Comparison of ENCODE assay signal across 29 cellular contexts in the genomic region with DNA sequence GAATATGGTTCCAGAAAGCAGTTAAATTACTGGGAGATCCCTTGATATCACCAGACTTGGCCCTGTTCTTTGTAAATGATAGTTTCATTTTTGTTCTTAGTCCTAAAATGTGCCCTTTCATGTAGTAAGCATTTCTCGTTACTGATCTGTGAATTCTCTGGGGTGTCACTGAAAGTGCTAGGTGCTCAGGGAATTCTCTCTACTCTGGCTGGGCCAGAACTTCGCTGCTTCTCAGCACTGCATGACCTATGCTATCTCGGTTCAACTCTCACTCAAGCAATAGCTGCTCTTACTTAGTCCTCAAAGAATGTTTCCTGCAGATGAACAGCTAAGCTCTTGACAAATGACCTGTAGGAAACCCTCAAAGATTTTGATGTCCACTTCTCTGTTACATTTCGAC.
"Had no signal": no experiment of that assay in that cellular context is flagged by ENCODE, and none has a peak within 500 bp of the region (broad histone marks: within the 10 kb centered on the region; RNA-seq: fewer than 3 reads in every experiment).

No MANE protein-coding gene starts in this region.

- H3K27me3 ChIP-seq: ascending aorta, breast epithelium, cardiac muscle cell, esophagus muscularis mucosa, foreskin keratinocyte, gastroesophageal sphincter, heart right ventricle had no signal

- DNase-seq: activated CD4-positive, alpha-beta memory T cell treated with anti-CD3 and anti-CD28 coated beads for 36 hours; activated CD4-positive, alpha-beta T cell treated with anti-CD3 and anti-CD28 coated beads for 36 hours; activated CD4-positive, alpha-beta T cell treated with anti-CD3 and anti-CD28 coated beads, Interleukin-2, amount 10 ng/mL, durations not matched to agents 24 days and 14 days; activated CD4-positive, CD25-positive, alpha-beta regulatory T cell; activated CD4-positive, CD25-positive, alpha-beta regulatory T cell treated with anti-CD3 and anti-CD28 coated beads, Interleukin-2, amount 50 U/mL, for 72 hours; activated CD8-positive, alpha-beta memory T cell treated with anti-CD3 and anti-CD28 coated beads, Interleukin-2, amount 10 ng/mL, durations not matched to agents 7 days and 5 days; activated CD8-positive, alpha-beta memory T cell treated with anti-CD3 and anti-CD28 coated beads, Interleukin-2, amount 50 U/mL, for 4 hours; activated CD8-positive, alpha-beta T cell treated with anti-CD3 and anti-CD28 coated beads, Interleukin-2, amount 10 ng/mL, durations not matched to agents 7 days and 5 days; activated effector memory CD4-positive, alpha-beta T cell treated with anti-CD3 and anti-CD28 coated beads, Interleukin-2, amount 50 U/mL, for 16 hours; activated naive CD4-positive, alpha-beta T cell; activated naive CD4-positive, alpha-beta T cell treated with anti-CD3 and anti-CD28 coated beads, Interleukin-2, amount 10 ng/mL, durations not matched to agents 7 days and 5 days; activated naive CD8-positive, alpha-beta T cell treated with anti-CD3 and anti-CD28 coated beads, Interleukin-2, amount 10 ng/mL, durations not matched to agents 7 days and 5 days; activated T-cell treated with anti-CD3 and anti-CD28 coated beads, Interleukin-2, amount 50 U/mL, for 1 hour; activated T-cell treated with anti-CD3 and anti-CD28 coated beads, Interleukin-2, amount 50 U/mL, for 48 hours; central memory CD4-positive, alpha-beta T cell; cortex of kidney; dermis blood vessel endothelial cell; effector CD4-positive, alpha-beta T cell; effector memory CD8-positive, alpha-beta T cell; erythroblast; heart right ventricle; T-helper 1 cell; T-helper 17 cell had no signal

- H3K4me1 ChIP-seq: ascending aorta, breast epithelium, esophagus muscularis mucosa, foreskin keratinocyte, gastroesophageal sphincter, heart right ventricle had no signal

- H3K27ac ChIP-seq: ascending aorta, breast epithelium, cardiac muscle cell, esophagus muscularis mucosa, foreskin keratinocyte, gastroesophageal sphincter, heart right ventricle had no signal

- H3K36me3 ChIP-seq: ascending aorta, breast epithelium, cardiac muscle cell, esophagus muscularis mucosa, gastroesophageal sphincter, heart right ventricle had no signal

- H3K4me3 ChIP-seq: ascending aorta, breast epithelium, cardiac muscle cell, esophagus muscularis mucosa, gastroesophageal sphincter, heart right ventricle had no signal
